In the genomic region with DNA sequence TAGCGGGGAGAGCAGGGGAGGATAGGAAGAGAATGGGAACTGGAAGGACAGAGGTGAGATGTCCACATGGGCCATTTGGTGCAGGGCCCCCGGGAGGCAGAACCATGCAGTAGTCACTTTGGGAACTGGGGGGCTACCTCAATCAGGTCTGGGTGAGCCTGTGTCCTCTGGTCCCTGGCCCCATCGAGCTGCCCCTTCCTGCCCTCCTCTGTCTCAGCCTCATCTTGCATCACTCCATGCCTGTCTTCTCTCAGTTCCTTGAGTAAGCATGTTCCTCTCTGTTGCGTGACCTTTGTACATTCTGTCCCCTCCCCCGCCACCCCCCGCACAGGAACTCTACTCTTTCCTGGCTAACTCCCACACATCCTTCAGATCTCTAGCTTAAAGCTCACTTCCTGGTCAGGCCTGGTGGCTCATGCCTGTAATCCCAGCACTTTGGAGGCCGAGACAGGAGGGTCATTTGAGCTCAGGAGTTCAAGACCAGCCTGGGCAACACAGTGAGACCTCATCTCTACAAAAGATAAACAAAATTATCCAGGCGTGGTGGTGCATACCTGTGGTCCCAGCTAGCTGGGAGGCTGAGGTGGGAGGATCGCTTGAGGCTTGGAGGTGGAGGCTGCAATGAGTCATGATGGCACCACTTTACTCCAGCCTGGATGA, we compare ENCODE assay signal across 10 cellular contexts. TPM values are rescaled to one million over a fixed set of nuclear protein-coding genes. Genes with fewer than 3 reads are reported as not detected.
DNase-seq lines count a peak whose midpoint lies in the region; ATAC-seq and TF ChIP-seq lines count a peak whose summit lies in the region.
"Had no signal": no experiment of that assay in that cellular context is flagged by ENCODE, and none has a peak within 500 bp of the region (broad histone marks: within the 10 kb centered on the region; RNA-seq: fewer than 3 reads in every experiment).

No MANE protein-coding gene starts in this region.

- CTCF ChIA-PET in MCF 10A (lab: Yijun Ruan, JAX) (interaction anchor here (0.6 to 13.8 kb wide), 16 partner anchors 15 to 685 kb away, joined by 3 to 192 read pairs (median 6); no protein-coding TSS in a partner anchor), mammary epithelial cell (lab: Charles Lee; ENCODE audit: low non-redundant PET) (no interaction called here)
- CTCF ChIA-PET in activated CD8-positive, alpha-beta T cell treated with anti-CD3 and anti-CD28 coated beads, Interleukin-2, amount 10 ng/mL, durations not matched to agents 7 days and 5 days (lab: Charles Lee) = interaction anchor here (0.7 to 13.6 kb wide), 19 partner anchors 10 to 441 kb away, joined by 3 to 216 read pairs (median 4); partner anchors contain the start of gene NEK9

- H3K36me3 ChIP-seq in mammary epithelial cell (ENCODE audit: insufficient read depth, low read length) (no peaks in the 10 kb centered on the region), transverse colon (no peaks in the 10 kb centered on the region)

- H3K4me1 Mint-ChIP-seq in MCF 10A (ENCODE audit: insufficient read depth, unreplicated experiment) = peaks cover 30% of the 10 kb centered on the region
- H3K4me1 Mint-ChIP-seq in activated CD8-positive, alpha-beta T cell treated with anti-CD3 and anti-CD28 coated beads, Interleukin-2, amount 10 ng/mL, durations not matched to agents 7 days and 5 days (ENCODE audit: low read depth) = peaks cover 21% of the 10 kb centered on the region

- TF ChIP-seq POLR2A in transverse colon (IDR thresholded peaks at IDR 0.05) = peak; percentile 10

- in situ Hi-C loops in mammary epithelial cell (cut with MboI; ENCODE audit: low sequenced_read_pairs in 2 of 2) (loop anchor here (5.0 to 25.0 kb wide), 2 partner anchors 186 to 389 kb away; partner anchors contain the start of gene RPS6KL1 (in 2 of the 2)), transverse colon (cut with MboI; ENCODE audit: low pct_ligation_motif_present in 1 of 4, low pct_unique_long_range_greater_than_20kb in 1 of 4, low sequenced_read_pairs in 3 of 4) (loop anchor here (5.0 to 25.0 kb wide), 4 partner anchors 111 to 183 kb away; no protein-coding TSS in a partner anchor)

- TF ChIP-seq EP300 in transverse colon (IDR thresholded peaks at IDR 0.05; ENCODE audit: low read depth) = peak; percentile 39

- ATAC-seq in activated CD8-positive, alpha-beta T cell treated with anti-CD3 and anti-CD28 coated beads, Interleukin-2, amount 10 ng/mL, durations not matched to agents 7 days and 5 days = peak; percentile 20
- ATAC-seq: T-cell had no signal

- H3K9me3 ChIP-seq in mammary epithelial cell (replicated peaks; ENCODE audit: insufficient read depth, low read length) = no peaks in the 10 kb centered on the region
- H3K9me3 ChIP-seq in transverse colon = no peaks in the 10 kb centered on the region

- intact Hi-C loops in MCF 10A (cut with micrococcal nuclease) (loop anchor here (5.0 to 10.0 kb wide), 2 partner anchors 357 to 439 kb away; no protein-coding TSS in a partner anchor), mammary epithelial cell (cut with micrococcal nuclease) (loop anchor here (2.0 to 10.0 kb wide), 2 partner anchors 357 to 441 kb away; no protein-coding TSS in a partner anchor), transverse colon (cut with DNase I; ENCODE audit: low total_unique reads) (no loop called here)

- no peaks in the 10 kb centered on the region for H3K9me3 Mint-ChIP-seq in MCF 10A (ENCODE audit: unreplicated experiment)
- no peaks in the 10 kb centered on the region for H3K9me3 Mint-ChIP-seq in activated CD8-positive, alpha-beta T cell treated with anti-CD3 and anti-CD28 coated beads, Interleukin-2, amount 10 ng/mL, durations not matched to agents 7 days and 5 days (ENCODE audit: insufficient read depth)
- H3K9me3 Mint-ChIP-seq: T-cell had no signal

- no peaks in the 10 kb centered on the region for H3K27me3 Mint-ChIP-seq in MCF 10A (ENCODE audit: insufficient read depth, unreplicated experiment)
- peaks cover 3% of the 10 kb centered on the region for H3K27me3 Mint-ChIP-seq in activated CD8-positive, alpha-beta T cell treated with anti-CD3 and anti-CD28 coated beads, Interleukin-2, amount 10 ng/mL, durations not matched to agents 7 days and 5 days (ENCODE audit: low read depth)
- H3K27me3 Mint-ChIP-seq: T-cell had no signal

- H3K4me1 ChIP-seq in mammary epithelial cell (ENCODE audit: insufficient read depth, low read length) (peaks cover 10% of the 10 kb centered on the region), transverse colon (peaks cover 0 to 23% (median 5%) of the 10 kb centered on the region in 4 donors)

- H3K4me3 Mint-ChIP-seq in MCF 10A (ENCODE audit: unreplicated experiment) = no peak overlapping the region
- no peak overlapping the region for H3K4me3 Mint-ChIP-seq in activated CD8-positive, alpha-beta T cell treated with anti-CD3 and anti-CD28 coated beads, Interleukin-2, amount 10 ng/mL, durations not matched to agents 7 days and 5 days
- H3K4me3 Mint-ChIP-seq: T-cell had no signal

- no peak overlapping the region for H3K9ac ChIP-seq in mammary epithelial cell (ENCODE audit: insufficient read depth, low read length)

- peak; percentile 60 for DNase-seq in MCF 10A (ENCODE audit: unreplicated experiment)
- DNase-seq in mammary epithelial cell = no peak
- no peak for DNase-seq in activated CD8-positive, alpha-beta T cell treated with anti-CD3 and anti-CD28 coated beads, Interleukin-2, amount 10 ng/mL, durations not matched to agents 7 days and 5 days
- peak; percentile 44 for DNase-seq in kidney glomerular epithelial cell (lab: John Stamatoyannopoulos, UW)
- peak; percentile 59 for DNase-seq in transverse colon
- DNase-seq in NCI-H1694 (lab: John Stamatoyannopoulos, UW) = no peak
- no peak for DNase-seq in DMS153 (lab: John Stamatoyannopoulos, UW)
- DNase-seq in NCI-H1930 (lab: John Stamatoyannopoulos, UW) = no peak

- H2AFZ ChIP-seq in mammary epithelial cell (ENCODE audit: low read depth, low read length) = no peak overlapping the region

- WGBS in mammary epithelial cell (ENCODE audit: low coverage, missing lambda C conversion rate) = 94% methylated on average over 6 of the region's 9 CpGs
- WGBS in transverse colon (ENCODE audit: low coverage in 1 of 2), 2 donors = 33 to 55% methylated on average over 3 to 9 of the region's 9 CpGs

- TF ChIP-seq CTCF in MCF 10A (IDR thresholded peaks at IDR 0.05; ENCODE audit: unreplicated experiment) (no peak), mammary epithelial cell (conservative IDR thresholded peaks at IDR 0.05 in 1 of 2, IDR thresholded peaks at IDR 0.05 in 1 of 2; ENCODE audit: extremely low read depth in 1 of 2, insufficient read depth in 1 of 2, low read depth in 1 of 2, low read length in 2 of 2) (no peak), transverse colon (IDR thresholded peaks at IDR 0.05) (no peak)

- H3K27me3 ChIP-seq in mammary epithelial cell (ENCODE audit: insufficient read depth, low read length) (no peaks in the 10 kb centered on the region), transverse colon (no peaks in the 10 kb centered on the region)

- H3K4me3 ChIP-seq in mammary epithelial cell (replicated peaks in 1 of 3; ENCODE audit: insufficient read depth in 1 of 3, low read depth in 2 of 3, low read length in 3 of 3) = no peak overlapping the region
- no peak overlapping the region for H3K4me3 ChIP-seq in transverse colon

- H3K79me2 ChIP-seq in mammary epithelial cell (ENCODE audit: insufficient read depth, low read length) = no peaks in the 10 kb centered on the region

- H4K20me1 ChIP-seq in mammary epithelial cell (ENCODE audit: insufficient read depth, low read length) = no peaks in the 10 kb centered on the region

- dilution Hi-C loops in mammary epithelial cell (cut with HindIII; ENCODE audit: low sequenced_read_pairs) = loop anchor here (5.0 kb wide), 3 partner anchors 36 to 261 kb away; partner anchors contain the start of gene NEK9

- POLR2A ChIA-PET in MCF 10A (lab: Yijun Ruan, JAX) = interaction anchor here (0.6 to 13.6 kb wide), 9 partner anchors 18 to 342 kb away, joined by 3 to 274 read pairs (median 4); partner anchors contain the start of gene NEK9
- POLR2A ChIA-PET in activated CD8-positive, alpha-beta T cell treated with anti-CD3 and anti-CD28 coated beads, Interleukin-2, amount 10 ng/mL, durations not matched to agents 7 days and 5 days (lab: Charles Lee) = interaction anchor here (0.6 to 1.3 kb wide), 2 partner anchors 174 to 1687 kb away, joined by 3 to 4 read pairs; no protein-coding TSS in a partner anchor

- H3K27ac Mint-ChIP-seq in MCF 10A (ENCODE audit: low read depth, unreplicated experiment) = no peak overlapping the region
- peak overlapping the region; percentile 63 for H3K27ac Mint-ChIP-seq in activated CD8-positive, alpha-beta T cell treated with anti-CD3 and anti-CD28 coated beads, Interleukin-2, amount 10 ng/mL, durations not matched to agents 7 days and 5 days

- H3K4me2 ChIP-seq in mammary epithelial cell (ENCODE audit: insufficient read depth, low read depth, low read length) = no peak overlapping the region

- H3K27ac ChIP-seq in mammary epithelial cell (ENCODE audit: insufficient read depth, low read depth, low read length) = no peak overlapping the region
- peak overlapping the region; percentile 2 to 46 (median 38) for H3K27ac ChIP-seq in transverse colon
- H3K27ac ChIP-seq: C4-2B had no signal

- no TSS peak for BruUV-seq in MCF 10A (replicated peaks; lab: Mats Ljungman, UMichigan)
- BruUV-seq in mammary epithelial cell (replicated peaks; lab: Mats Ljungman, UMichigan) = no TSS peak

- peaks cover 7% of the 10 kb centered on the region for H3K36me3 Mint-ChIP-seq in MCF 10A (ENCODE audit: insufficient read depth, unreplicated experiment)
- H3K36me3 Mint-ChIP-seq in activated CD8-positive, alpha-beta T cell treated with anti-CD3 and anti-CD28 coated beads, Interleukin-2, amount 10 ng/mL, durations not matched to agents 7 days and 5 days (ENCODE audit: low read depth) = no peaks in the 10 kb centered on the region
- H3K36me3 Mint-ChIP-seq: T-cell had no signal

RNA-seq across cellular contexts. Expression of gene FOS, which starts 23.2 kb away (rescaled TPM):
- 73.1 and 139 TPM in 2 replicates for total RNA-seq in MCF 10A (2022)
- 100 to 1,000 TPM in 1 of 2 donors, 10 to 100 TPM in 1; 78.5 to 204 TPM for total RNA-seq in mammary epithelial cell
- polyA plus RNA-seq in mammary epithelial cell = 89.9 TPM
- polyA minus RNA-seq in mammary epithelial cell = 233 TPM
- 100 to 1,000 TPM; 201 to 219 TPM for total RNA-seq in activated CD8-positive, alpha-beta T cell treated with anti-CD3 and anti-CD28 coated beads, Interleukin-2, amount 10 ng/mL, durations not matched to agents 7 days and 5 days
- total RNA-seq in transverse colon = 1,000 to 10,000 TPM in 2 of 4 donors, 100 to 1,000 TPM in 2; 345 to 1,356 (median 884) TPM

Comparison
In these comparisons a context has a peak if more than half of its experiments do, and no peak if none do; other contexts are left out.
1. DNase-seq: peak in MCF 10A (single experiment), kidney glomerular epithelial cell (single experiment) and transverse colon (single experiment); none in mammary epithelial cell (single experiment), activated CD8-positive, alpha-beta T cell treated with anti-CD3 and anti-CD28 coated beads, Interleukin-2, amount 10 ng/mL, durations not matched to agents 7 days and 5 days (single experiment), NCI-H1694 (single experiment), DMS153 (single experiment) and NCI-H1930 (0 of 2).